Comparison of ENCODE assay signal across 1 cellular context in genomic region chr6:52545050-52545843, GRCh38.
TF ChIP-seq lines count a peak whose summit lies in the region.

No MANE protein-coding gene starts in this region.

TF ChIP-seq in HepG2, 621 proteins besides CTCF, POLR2A, EP300 and RAD21 (continued from another document and continues in another):
- TF ChIP-seq HINFP (CRISPR knock-in tag; IDR thresholded peaks at IDR 0.05; ENCODE audit: low read depth) (0 out of 2 replicates have a peak, but pooled peaks have one; percentile 52), ZMAT3 (CRISPR knock-in tag; conservative IDR thresholded peaks at IDR 0.05) (peak; percentile 33; the same call in 1 of the 2 replicates), POGK (CRISPR knock-in tag; conservative IDR thresholded peaks at IDR 0.05) (peak; percentile 13; the same call in 1 of the 2 replicates), SOX6 (IDR thresholded peaks at IDR 0.05) (no peak), SOX6 (CRISPR knock-in tag; IDR thresholded peaks at IDR 0.05) (peak; percentile 61; the same call in 1 of the 2 replicates), ETV5 (CRISPR knock-in tag; IDR thresholded peaks at IDR 0.05; ENCODE audit: borderline replicate concordance) (peak; percentile 21; the same call in 1 of the 2 replicates), MTERF4 (CRISPR knock-in tag; IDR thresholded peaks at IDR 0.05) (0 out of 2 replicates have a peak, but pooled peaks have one; percentile 64), MAX (IDR thresholded peaks at IDR 0.05) (peak; percentile 16; the same call in 1 of the 2 replicates), ZNF451 (CRISPR knock-in tag; IDR thresholded peaks at IDR 0.05) (0 out of 2 replicates have a peak, but pooled peaks have one; percentile 15), NCOA2 (CRISPR knock-in tag; IDR thresholded peaks at IDR 0.05) (peak; percentile 51; the same call in 1 of the 2 replicates), ZNF318 (CRISPR knock-in tag; IDR thresholded peaks at IDR 0.05) (0 out of 2 replicates have a peak, but pooled peaks have one; percentile 18), NR2F2 (IDR thresholded peaks at IDR 0.05; ENCODE audit: borderline replicate concordance, low read depth) (0 out of 2 replicates have a peak, but pooled peaks have one; percentile 36), KDM5B (CRISPR knock-in tag; IDR thresholded peaks at IDR 0.05; ENCODE audit: borderline replicate concordance) (peak; percentile 61; the same call in 1 of the 2 replicates), NFATC3 (CRISPR knock-in tag; IDR thresholded peaks at IDR 0.05) (no peak), KDM1A (CRISPR knock-in tag; IDR thresholded peaks at IDR 0.05) (0 out of 2 replicates have a peak, but pooled peaks have one; percentile 36), KDM4B (CRISPR knock-in tag; IDR thresholded peaks at IDR 0.05) (0 out of 2 replicates have a peak, but pooled peaks have one; percentile 2), TBX2 (CRISPR knock-in tag; IDR thresholded peaks at IDR 0.05; ENCODE audit: borderline replicate concordance) (peak; percentile 18; the same call in 1 of the 2 replicates), PRDM10 (CRISPR knock-in tag; IDR thresholded peaks at IDR 0.05; ENCODE audit: low read depth) (peak; percentile 17; the same call in 1 of the 2 replicates), ZBTB10 (CRISPR knock-in tag; IDR thresholded peaks at IDR 0.05; ENCODE audit: borderline replicate concordance) (peak; percentile 35; the same call in 1 of the 2 replicates), IRF9 (CRISPR knock-in tag; IDR thresholded peaks at IDR 0.05; ENCODE audit: borderline replicate concordance) (peak; percentile 45; the same call in 1 of the 2 replicates)
